ENCODE assay signal across 1 cellular context in the genomic region with DNA sequence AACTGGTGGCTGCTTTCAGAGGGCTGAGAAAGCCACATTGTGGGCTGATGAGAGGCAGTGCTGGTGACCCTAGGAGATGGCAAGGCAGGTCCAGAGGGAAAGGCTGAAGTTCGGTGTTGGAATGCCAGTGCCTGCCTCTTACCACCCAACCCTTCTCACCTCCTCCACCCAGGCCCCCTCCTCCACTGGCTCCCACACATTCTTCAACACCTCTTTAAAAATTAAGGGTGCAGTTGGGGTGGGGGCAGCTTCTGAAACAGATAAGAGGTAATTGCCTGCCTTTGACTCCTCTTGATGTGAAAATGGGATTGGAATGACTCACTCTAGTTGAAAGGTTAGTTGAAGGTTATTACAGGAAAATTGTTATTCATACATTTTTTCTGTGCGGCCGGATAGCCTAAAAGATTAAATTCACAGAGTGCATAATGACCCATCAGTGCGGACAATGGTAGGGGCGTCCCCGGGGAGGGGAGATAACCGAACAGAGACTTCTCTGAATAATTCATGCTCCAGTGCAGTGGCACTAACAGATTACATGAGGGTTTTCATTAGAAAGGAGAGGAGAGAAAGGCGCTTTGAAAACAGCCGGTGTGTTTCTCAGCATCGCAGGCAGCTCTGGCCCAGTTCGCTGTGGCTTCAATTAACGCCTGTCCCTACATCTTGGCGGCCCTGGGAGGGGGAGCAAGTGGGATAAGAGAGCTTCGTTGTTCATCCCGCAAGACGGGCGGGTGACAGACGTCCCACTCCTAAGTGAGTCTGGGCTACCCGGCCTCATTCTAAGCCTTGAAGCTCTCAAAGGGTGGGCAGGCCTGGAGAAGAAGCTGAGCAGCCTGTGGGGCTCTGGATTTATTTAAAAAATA.
A peak's percentile ranks its signal among the peaks of the same experiment; 100 is the strongest.
TF ChIP-seq lines count a peak whose summit lies in the region.

No MANE protein-coding gene starts in this region.

TF ChIP-seq in HEK293, 187 proteins besides CTCF, POLR2A, EP300 and RAD21 (continued from another document):
- TF ChIP-seq, protein P1, sequence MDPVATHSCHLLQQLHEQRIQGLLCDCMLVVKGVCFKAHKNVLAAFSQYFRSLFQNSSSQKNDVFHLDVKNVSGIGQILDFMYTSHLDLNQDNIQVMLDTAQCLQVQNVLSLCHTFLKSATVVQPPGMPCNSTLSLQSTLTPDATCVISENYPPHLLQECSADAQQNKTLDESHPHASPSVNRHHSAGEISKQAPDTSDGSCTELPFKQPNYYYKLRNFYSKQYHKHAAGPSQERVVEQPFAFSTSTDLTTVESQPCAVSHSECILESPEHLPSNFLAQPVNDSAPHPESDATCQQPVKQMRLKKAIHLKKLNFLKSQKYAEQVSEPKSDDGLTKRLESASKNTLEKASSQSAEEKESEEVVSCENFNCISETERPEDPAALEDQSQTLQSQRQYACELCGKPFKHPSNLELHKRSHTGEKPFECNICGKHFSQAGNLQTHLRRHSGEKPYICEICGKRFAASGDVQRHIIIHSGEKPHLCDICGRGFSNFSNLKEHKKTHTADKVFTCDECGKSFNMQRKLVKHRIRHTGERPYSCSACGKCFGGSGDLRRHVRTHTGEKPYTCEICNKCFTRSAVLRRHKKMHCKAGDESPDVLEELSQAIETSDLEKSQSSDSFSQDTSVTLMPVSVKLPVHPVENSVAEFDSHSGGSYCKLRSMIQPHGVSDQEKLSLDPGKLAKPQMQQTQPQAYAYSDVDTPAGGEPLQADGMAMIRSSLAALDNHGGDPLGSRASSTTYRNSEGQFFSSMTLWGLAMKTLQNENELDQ (tag by site-specific recombination; IDR thresholded peaks at IDR 0.05; ENCODE audit: low read depth) = no peak
- TF ChIP-seq EGR2 (tag by site-specific recombination; IDR thresholded peaks at IDR 0.05; ENCODE audit: low read depth) (peak; percentile 91), ZNF155 (tag by site-specific recombination; IDR thresholded peaks at IDR 0.05) (no peak)
- TF ChIP-seq, protein P2, sequence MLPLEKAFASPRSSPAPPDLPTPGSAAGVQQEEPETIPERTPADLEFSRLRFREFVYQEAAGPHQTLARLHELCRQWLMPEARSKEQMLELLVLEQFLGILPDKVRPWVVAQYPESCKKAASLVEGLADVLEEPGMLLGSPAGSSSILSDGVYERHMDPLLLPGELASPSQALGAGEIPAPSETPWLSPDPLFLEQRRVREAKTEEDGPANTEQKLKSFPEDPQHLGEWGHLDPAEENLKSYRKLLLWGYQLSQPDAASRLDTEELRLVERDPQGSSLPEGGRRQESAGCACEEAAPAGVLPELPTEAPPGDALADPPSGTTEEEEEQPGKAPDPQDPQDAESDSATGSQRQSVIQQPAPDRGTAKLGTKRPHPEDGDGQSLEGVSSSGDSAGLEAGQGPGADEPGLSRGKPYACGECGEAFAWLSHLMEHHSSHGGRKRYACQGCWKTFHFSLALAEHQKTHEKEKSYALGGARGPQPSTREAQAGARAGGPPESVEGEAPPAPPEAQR (tag by site-specific recombination; IDR thresholded peaks at IDR 0.05) = no peak
